In genomic region chr2:172082944-172083718, GRCh38 we compare ENCODE assay signal across 1 cellular context.
TF ChIP-seq lines count a peak whose summit lies in the region.

No MANE protein-coding gene starts in this region.

TF ChIP-seq in K562, 482 proteins besides CTCF, POLR2A, EP300 and RAD21 (continued from another document):
- TF ChIP-seq, protein P1, sequence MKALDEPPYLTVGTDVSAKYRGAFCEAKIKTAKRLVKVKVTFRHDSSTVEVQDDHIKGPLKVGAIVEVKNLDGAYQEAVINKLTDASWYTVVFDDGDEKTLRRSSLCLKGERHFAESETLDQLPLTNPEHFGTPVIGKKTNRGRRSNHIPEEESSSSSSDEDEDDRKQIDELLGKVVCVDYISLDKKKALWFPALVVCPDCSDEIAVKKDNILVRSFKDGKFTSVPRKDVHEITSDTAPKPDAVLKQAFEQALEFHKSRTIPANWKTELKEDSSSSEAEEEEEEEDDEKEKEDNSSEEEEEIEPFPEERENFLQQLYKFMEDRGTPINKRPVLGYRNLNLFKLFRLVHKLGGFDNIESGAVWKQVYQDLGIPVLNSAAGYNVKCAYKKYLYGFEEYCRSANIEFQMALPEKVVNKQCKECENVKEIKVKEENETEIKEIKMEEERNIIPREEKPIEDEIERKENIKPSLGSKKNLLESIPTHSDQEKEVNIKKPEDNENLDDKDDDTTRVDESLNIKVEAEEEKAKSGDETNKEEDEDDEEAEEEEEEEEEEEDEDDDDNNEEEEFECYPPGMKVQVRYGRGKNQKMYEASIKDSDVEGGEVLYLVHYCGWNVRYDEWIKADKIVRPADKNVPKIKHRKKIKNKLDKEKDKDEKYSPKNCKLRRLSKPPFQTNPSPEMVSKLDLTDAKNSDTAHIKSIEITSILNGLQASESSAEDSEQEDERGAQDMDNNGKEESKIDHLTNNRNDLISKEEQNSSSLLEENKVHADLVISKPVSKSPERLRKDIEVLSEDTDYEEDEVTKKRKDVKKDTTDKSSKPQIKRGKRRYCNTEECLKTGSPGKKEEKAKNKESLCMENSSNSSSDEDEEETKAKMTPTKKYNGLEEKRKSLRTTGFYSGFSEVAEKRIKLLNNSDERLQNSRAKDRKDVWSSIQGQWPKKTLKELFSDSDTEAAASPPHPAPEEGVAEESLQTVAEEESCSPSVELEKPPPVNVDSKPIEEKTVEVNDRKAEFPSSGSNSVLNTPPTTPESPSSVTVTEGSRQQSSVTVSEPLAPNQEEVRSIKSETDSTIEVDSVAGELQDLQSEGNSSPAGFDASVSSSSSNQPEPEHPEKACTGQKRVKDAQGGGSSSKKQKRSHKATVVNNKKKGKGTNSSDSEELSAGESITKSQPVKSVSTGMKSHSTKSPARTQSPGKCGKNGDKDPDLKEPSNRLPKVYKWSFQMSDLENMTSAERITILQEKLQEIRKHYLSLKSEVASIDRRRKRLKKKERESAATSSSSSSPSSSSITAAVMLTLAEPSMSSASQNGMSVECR (CRISPR knock-in tag; IDR thresholded peaks at IDR 0.05), result 0 out of 2 replicates have a peak, but pooled peaks have one; percentile 13
- TF ChIP-seq, protein P2, sequence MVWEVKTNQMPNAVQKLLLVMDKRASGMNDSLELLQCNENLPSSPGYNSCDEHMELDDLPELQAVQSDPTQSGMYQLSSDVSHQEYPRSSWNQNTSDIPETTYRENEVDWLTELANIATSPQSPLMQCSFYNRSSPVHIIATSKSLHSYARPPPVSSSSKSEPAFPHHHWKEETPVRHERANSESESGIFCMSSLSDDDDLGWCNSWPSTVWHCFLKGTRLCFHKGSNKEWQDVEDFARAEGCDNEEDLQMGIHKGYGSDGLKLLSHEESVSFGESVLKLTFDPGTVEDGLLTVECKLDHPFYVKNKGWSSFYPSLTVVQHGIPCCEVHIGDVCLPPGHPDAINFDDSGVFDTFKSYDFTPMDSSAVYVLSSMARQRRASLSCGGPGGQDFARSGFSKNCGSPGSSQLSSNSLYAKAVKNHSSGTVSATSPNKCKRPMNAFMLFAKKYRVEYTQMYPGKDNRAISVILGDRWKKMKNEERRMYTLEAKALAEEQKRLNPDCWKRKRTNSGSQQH (CRISPR knock-in tag; IDR thresholded peaks at IDR 0.05), result no peak
- TF ChIP-seq HDAC1 (IDR thresholded peaks at IDR 0.05), result no peak
- TF ChIP-seq MBD2 (IDR thresholded peaks at IDR 0.05; ENCODE audit: borderline replicate concordance, low read depth), result no peak
- TF ChIP-seq DIDO1 (tag; IDR thresholded peaks at IDR 0.05; ENCODE audit: low read depth), result no peak
- no peak for TF ChIP-seq RBM39 (optimal IDR thresholded peaks at IDR 0.05; ENCODE audit: low read depth, low read length)
- no peak for TF ChIP-seq FOXK2 (conservative IDR thresholded peaks at IDR 0.05 in 1 of 2, IDR thresholded peaks at IDR 0.05 in 1 of 2; ENCODE audit: low read depth in 2 of 2)
